10 cellular contexts compared by ENCODE assay signal in genomic region chr1:170660874-170661645, GRCh38. TPM values are rescaled to one million over a fixed set of nuclear protein-coding genes. Genes with fewer than 3 reads are reported as not detected.
DNase-seq lines count a peak whose midpoint lies in the region; ATAC-seq and TF ChIP-seq lines count a peak whose summit lies in the region.
"Had no signal": no experiment of that assay in that cellular context is flagged by ENCODE, and none has a peak within 500 bp of the region (broad histone marks: within the 10 kb centered on the region; RNA-seq: fewer than 3 reads in every experiment).

No MANE protein-coding gene starts in this region.

- peaks cover 10% of the 10 kb centered on the region for H3K4me1 Mint-ChIP-seq in activated CD8-positive, alpha-beta memory T cell treated with anti-CD3 and anti-CD28 coated beads, Interleukin-2, amount 10 ng/mL, durations not matched to agents 7 days and 5 days

- CTCF ChIA-PET in activated CD8-positive, alpha-beta memory T cell treated with anti-CD3 and anti-CD28 coated beads, Interleukin-2, amount 10 ng/mL, durations not matched to agents 7 days and 5 days (lab: Charles Lee) = no interaction called here

- TF ChIP-seq CTCF in coronary artery (IDR thresholded peaks at IDR 0.05) = no peak
- TF ChIP-seq CTCF in left lung (IDR thresholded peaks at IDR 0.05) = no peak
- TF ChIP-seq CTCF in thyroid gland (IDR thresholded peaks at IDR 0.05) = no peak

- peaks cover 44 to 94% of the 10 kb centered on the region in 2 donors for H3K27me3 ChIP-seq in left lung
- peaks cover 9% of the 10 kb centered on the region for H3K27me3 ChIP-seq in thyroid gland

- no peak for DNase-seq in activated CD8-positive, alpha-beta memory T cell treated with anti-CD3 and anti-CD28 coated beads, Interleukin-2, amount 10 ng/mL, durations not matched to agents 7 days and 5 days
- DNase-seq in activated CD8-positive, alpha-beta memory T cell treated with anti-CD3 and anti-CD28 coated beads, Interleukin-2, amount 50 U/mL, for 48 hours = no peak
- no peak for DNase-seq in coronary artery (ENCODE audit: low spot score)
- DNase-seq in left lung = peak in 1 of 2 donors; percentile 56
- no peak for DNase-seq in thyroid gland
- DNase-seq: NCI-H1436 treated with DMSO at 0.1 percent for 48 hours had no signal

- 15 to 29% methylated on average over 30 to 37 of the region's 54 CpGs for WGBS in thyroid gland, 2 donors

- no peak for TF ChIP-seq POLR2A in thyroid gland (IDR thresholded peaks at IDR 0.05)

- H3K4me3 Mint-ChIP-seq in activated CD8-positive, alpha-beta memory T cell treated with anti-CD3 and anti-CD28 coated beads, Interleukin-2, amount 10 ng/mL, durations not matched to agents 7 days and 5 days = peak overlapping the region; percentile 10

- H3K4me3 ChIP-seq in coronary artery = peak overlapping the region; percentile 71
- H3K4me3 ChIP-seq in left lung = no peak overlapping the region
- peak overlapping the region in 1 of 3 donors; percentile 36 for H3K4me3 ChIP-seq in thyroid gland (replicated peaks in 1 of 3)

- H3K27ac Mint-ChIP-seq in activated CD8-positive, alpha-beta memory T cell treated with anti-CD3 and anti-CD28 coated beads, Interleukin-2, amount 10 ng/mL, durations not matched to agents 7 days and 5 days = peak overlapping the region; percentile 1

- H3K4me1 ChIP-seq in left lung = peaks cover 0 to 17% of the 10 kb centered on the region in 2 donors
- peaks cover 9 to 30% of the 10 kb centered on the region in 2 donors for H3K4me1 ChIP-seq in thyroid gland

- H3K36me3 Mint-ChIP-seq in activated CD8-positive, alpha-beta memory T cell treated with anti-CD3 and anti-CD28 coated beads, Interleukin-2, amount 10 ng/mL, durations not matched to agents 7 days and 5 days = no peaks in the 10 kb centered on the region

- peak overlapping the region in 1 of 2 donors; percentile 90 for H3K27ac ChIP-seq in coronary artery
- no peak overlapping the region for H3K27ac ChIP-seq in left lung
- H3K27ac ChIP-seq in thyroid gland = peak overlapping the region; percentile 25 to 95 (median 81)

- H3K9me3 ChIP-seq in left lung (no peaks in the 10 kb centered on the region), thyroid gland (no peaks in the 10 kb centered on the region)

- intact Hi-C loops in left lung (cut with DNase I) (no loop called here), thyroid gland (cut with DNase I) (no loop called here)

- H3K9me3 Mint-ChIP-seq in activated CD8-positive, alpha-beta memory T cell treated with anti-CD3 and anti-CD28 coated beads, Interleukin-2, amount 10 ng/mL, durations not matched to agents 7 days and 5 days (ENCODE audit: low read depth) = no peaks in the 10 kb centered on the region

- no peaks in the 10 kb centered on the region for H3K36me3 ChIP-seq in left lung
- no peaks in the 10 kb centered on the region for H3K36me3 ChIP-seq in thyroid gland

- H3K27me3 Mint-ChIP-seq in activated CD8-positive, alpha-beta memory T cell treated with anti-CD3 and anti-CD28 coated beads, Interleukin-2, amount 10 ng/mL, durations not matched to agents 7 days and 5 days = peaks cover 85% of the 10 kb centered on the region

- no peak for ATAC-seq in activated CD8-positive, alpha-beta memory T cell treated with anti-CD3 and anti-CD28 coated beads, Interleukin-2, amount 10 ng/mL, durations not matched to agents 7 days and 5 days
- ATAC-seq in left lung (peak; percentile 6), GM19351 (IDR thresholded peaks at IDR 0.05; ENCODE audit: unreplicated experiment) (no peak), HG03565 (IDR thresholded peaks at IDR 0.05; ENCODE audit: unreplicated experiment) (no peak), HG03432 (IDR thresholded peaks at IDR 0.05; ENCODE audit: unreplicated experiment) (no peak)

RNA-seq across cellular contexts. Expression of gene PRRX1, which starts 2.9 kb away (rescaled TPM):
- total RNA-seq in activated CD8-positive, alpha-beta memory T cell treated with anti-CD3 and anti-CD28 coated beads, Interleukin-2, amount 10 ng/mL, durations not matched to agents 7 days and 5 days = not detected
- total RNA-seq in left lung = 10 to 100 TPM; 64.4 to 79.6 TPM
- 10 to 100 TPM; 56.4 to 87.3 (median 59.8) TPM for total RNA-seq in thyroid gland
- total RNA-seq: T-helper 1 cell treated with Interleukin-12 subunit alpha and Interleukin-12 subunit beta and Interleukin-4 antibody, amounts not matched to agents 30 ng/mL and 1 ng/mL, for 36 hours had no signal

Comparison
In these comparisons a context has a peak if more than half of its experiments do, and no peak if none do; other contexts are left out.
1. H3K27ac ChIP-seq: peak in thyroid gland (3 of 3); none in left lung (0 of 2).
2. RNA of gene PRRX1, which starts 2.9 kb away (total RNA-seq): 64.4 to 79.6 TPM in left lung and 56.4 to 87.3 TPM in thyroid gland; not detected in activated CD8-positive, alpha-beta memory T cell treated with anti-CD3 and anti-CD28 coated beads, Interleukin-2, amount 10 ng/mL, durations not matched to agents 7 days and 5 days; every median in the first group is over 10 times any median in the second.